ENCODE assay signal across 17 cellular contexts in genomic region chr17:66778531-66778930, GRCh38. TPM values are rescaled to one million over a fixed set of nuclear protein-coding genes. Genes with fewer than 3 reads are reported as not detected.
DNase-seq lines count a peak whose midpoint lies in the region; ATAC-seq and TF ChIP-seq lines count a peak whose summit lies in the region.
"Had no signal": no experiment of that assay in that cellular context is flagged by ENCODE, and none has a peak within 500 bp of the region (broad histone marks: within the 10 kb centered on the region; RNA-seq: fewer than 3 reads in every experiment).

No MANE protein-coding gene starts in this region.

- H3K4me1 Mint-ChIP-seq in GM23338 (peaks cover 57% of the 10 kb centered on the region), brain (peaks cover 66% of the 10 kb centered on the region), neural progenitor cell (peaks cover 52% of the 10 kb centered on the region)

- H3K4me1 ChIP-seq in GM23338 (ENCODE audit: insufficient read depth), result peaks cover 39% of the 10 kb centered on the region
- H3K4me1 ChIP-seq in HUES64 (ENCODE audit: insufficient read depth, low read length), result peaks cover 48% of the 10 kb centered on the region
- peaks cover 30% of the 10 kb centered on the region for H3K4me1 ChIP-seq in neural progenitor cell

- H2AFZ ChIP-seq in GM23338 (no peak overlapping the region; the same call in 1 of the 2 replicates), neural progenitor cell (replicated peaks) (peak overlapping the region; percentile 30)

- CTCF ChIA-PET in GM10248 (lab: Yijun Ruan, JAX), result no interaction called here

- DNase-seq in GM23338 (ENCODE audit: low spot score), result no peak
- no peak for DNase-seq in neural progenitor cell (ENCODE audit: low spot score)
- DNase-seq in GM10248 (ENCODE audit: extremely low spot score), result no peak
- no peak for DNase-seq in NCI-H1105 (lab: John Stamatoyannopoulos, UW)
- DNase-seq: DMS53, NCI-H187, NCI-H446, PC-3, SW 1271 had no signal

- H3K9me3 Mint-ChIP-seq in GM23338 (no peaks in the 10 kb centered on the region; the same call in 2 of the 3 replicates), brain (no peaks in the 10 kb centered on the region), neural progenitor cell (no peaks in the 10 kb centered on the region)

- no peaks in the 10 kb centered on the region; the same call in 1 of the 3 replicates for H3K36me3 Mint-ChIP-seq in GM23338 (ENCODE audit: low read depth)
- peaks cover 4% of the 10 kb centered on the region for H3K36me3 Mint-ChIP-seq in brain
- H3K36me3 Mint-ChIP-seq in neural progenitor cell, result no peaks in the 10 kb centered on the region
- H3K36me3 Mint-ChIP-seq: IgD-negative memory B cell had no signal

- peaks cover 4% of the 10 kb centered on the region; the same call in 1 of the 2 replicates for H3K9me2 ChIP-seq in GM23338 (ENCODE audit: insufficient read depth)

- H3K4me3 ChIP-seq in GM23338, result no peak overlapping the region
- no peak overlapping the region for H3K4me3 ChIP-seq in HUES64 (ENCODE audit: low read length)
- H3K4me3 ChIP-seq in neural progenitor cell, result no peak overlapping the region

- H3K27me3 Mint-ChIP-seq in GM23338 (ENCODE audit: insufficient read depth, low read depth, poor library complexity) (peaks cover 5% of the 10 kb centered on the region), brain (no peaks in the 10 kb centered on the region), neural progenitor cell (ENCODE audit: insufficient read depth, low read depth) (no peaks in the 10 kb centered on the region)

- WGBS in HUES64, result 81% methylated on average over 7 of the region's 7 CpGs

- H3K27me3 ChIP-seq in GM23338 (ENCODE audit: insufficient read depth), result no peaks in the 10 kb centered on the region
- no peaks in the 10 kb centered on the region for H3K27me3 ChIP-seq in HUES64 (ENCODE audit: insufficient read depth, low read length)
- no peaks in the 10 kb centered on the region for H3K27me3 ChIP-seq in neural progenitor cell

- H3K36me3 ChIP-seq in GM23338 (ENCODE audit: insufficient read depth) (no peaks in the 10 kb centered on the region), HUES64 (ENCODE audit: insufficient read depth, low read length) (no peaks in the 10 kb centered on the region), neural progenitor cell (no peaks in the 10 kb centered on the region)

- H3K27ac Mint-ChIP-seq in GM23338 (peak overlapping the region; percentile 6; the same call in 1 of the 2 replicates), brain (peak overlapping the region; percentile 50 to 94 (median 68)), neural progenitor cell (peak overlapping the region; percentile 39)
- H3K27ac Mint-ChIP-seq: IgD-negative memory B cell had no signal

- ATAC-seq in GM23338 (no peak), GM21526 (IDR thresholded peaks at IDR 0.05; ENCODE audit: low FRiP score, unreplicated experiment) (no peak)
- ATAC-seq: PC-3 had no signal

- H4K20me1 ChIP-seq in GM23338 (replicated peaks; ENCODE audit: insufficient read depth) (no peaks in the 10 kb centered on the region), neural progenitor cell (ENCODE audit: low read depth) (no peaks in the 10 kb centered on the region)

- no peak overlapping the region for H3K9ac ChIP-seq in HUES64 (ENCODE audit: low read depth, low read length)
- H3K9ac ChIP-seq in neural progenitor cell, result no peak overlapping the region

- no peaks in the 10 kb centered on the region for H3K9me3 ChIP-seq in HUES64 (ENCODE audit: insufficient read depth, low read depth, low read length)
- H3K9me3 ChIP-seq in neural progenitor cell (ENCODE audit: low read depth), result no peaks in the 10 kb centered on the region

- H3K79me2 ChIP-seq in GM23338 (replicated peaks; ENCODE audit: insufficient read depth), result no peaks in the 10 kb centered on the region
- H3K79me2 ChIP-seq in neural progenitor cell (ENCODE audit: low read depth), result no peaks in the 10 kb centered on the region

- 0 out of 2 replicates have a peak, but pooled peaks cover 11% of the 10 kb centered on the region for H3F3A ChIP-seq in GM23338 (replicated peaks; ENCODE audit: low read depth)
- H3F3A ChIP-seq in neural progenitor cell (ENCODE audit: low read depth), result peaks cover 15% of the 10 kb centered on the region

- H3K4me3 Mint-ChIP-seq in GM23338 (no peak overlapping the region), brain (peak overlapping the region in 1 of 5 experiments; percentile 3), neural progenitor cell (no peak overlapping the region)
- H3K4me3 Mint-ChIP-seq: IgD-negative memory B cell had no signal

- H3K27ac ChIP-seq in GM23338 (ENCODE audit: low read depth), result peak overlapping the region; percentile 78
- peak overlapping the region; percentile 69; the same call in 1 of the 2 replicates for H3K27ac ChIP-seq in HUES64 (ENCODE audit: low read depth, low read length)
- H3K27ac ChIP-seq in neural progenitor cell, result no peak overlapping the region
- H3K27ac ChIP-seq: RWPE1 had no signal

- H3K4me2 ChIP-seq in GM23338, result no peak overlapping the region
- no peak overlapping the region for H3K4me2 ChIP-seq in neural progenitor cell

- TF ChIP-seq CTCF in GM23338 (conservative IDR thresholded peaks at IDR 0.05; ENCODE audit: low read depth in 2 of 2) (no peak), brain (conservative IDR thresholded peaks at IDR 0.05) (no peak), neural progenitor cell (IDR thresholded peaks at IDR 0.05) (no peak), GM10248 (IDR thresholded peaks at IDR 0.05; ENCODE audit: control extremely low read depth, extremely low read depth, low read depth, missing control alignments) (no peak)

- POLR2A ChIA-PET in GM10248 (lab: Yijun Ruan, JAX), result no interaction called here

TF ChIP-seq in GM23338, 12 proteins besides CTCF, POLR2A, EP300 and RAD21 (continues in another document):
- TF ChIP-seq EZH2 (IDR thresholded peaks at IDR 0.05; ENCODE audit: low read depth, unreplicated experiment) (no peak), REST (IDR thresholded peaks at IDR 0.05; ENCODE audit: unreplicated experiment) (no peak), NANOG (IDR thresholded peaks at IDR 0.05; ENCODE audit: borderline replicate concordance) (no peak), EZH2phosphoT487 (IDR thresholded peaks at IDR 0.05; ENCODE audit: unreplicated experiment) (no peak), ZNF331 (CRISPR knock-in tag; IDR thresholded peaks at IDR 0.05; ENCODE audit: low read depth) (no peak), CREB1 (CRISPR knock-in tag; IDR thresholded peaks at IDR 0.05; ENCODE audit: low read depth) (no peak), JUNB (IDR thresholded peaks at IDR 0.05; ENCODE audit: unreplicated experiment) (no peak), ETS1 (IDR thresholded peaks at IDR 0.05) (no peak)

RNA-seq across cellular contexts. Expression of gene CACNG5, which starts 56.4 kb away (rescaled TPM):
- total RNA-seq in GM23338 (2014; rRNA removed; shearing (Covaris generic)), result 2.7 and 3.3 TPM in 2 replicates
- polyA plus RNA-seq in GM23338 (2016; fragmentation: Nextera tagmentation; extraction: Ambion mirVana) (1.8 and 2.7 TPM in 2 replicates), brain (ENCODE audit: insufficient read depth, low read depth, low replicate concordance) (2.2 TPM)
- polyA plus RNA-seq in HUES64 (2013, experiment 1 of 2), result 0.30 TPM
- 0.89 TPM for polyA plus RNA-seq in HUES64 (2013, experiment 2 of 2)
- not detected in 2 replicates for total RNA-seq in neural progenitor cell (ENCODE audit: low replicate concordance)
- total RNA-seq: G401, H4, LHCN-M2, PC-3 had no signal
- polyA plus RNA-seq: IgD-negative memory B cell had no signal

Comparison
In these comparisons a context has a peak if more than half of its experiments do, and no peak if none do; other contexts are left out.
1. H3K27ac Mint-ChIP-seq: peak in every context shown above with its lines; median percentile 68 in brain; 39 in neural progenitor cell; 6 in GM23338.